22 cellular contexts compared by ENCODE assay signal in the genomic region with DNA sequence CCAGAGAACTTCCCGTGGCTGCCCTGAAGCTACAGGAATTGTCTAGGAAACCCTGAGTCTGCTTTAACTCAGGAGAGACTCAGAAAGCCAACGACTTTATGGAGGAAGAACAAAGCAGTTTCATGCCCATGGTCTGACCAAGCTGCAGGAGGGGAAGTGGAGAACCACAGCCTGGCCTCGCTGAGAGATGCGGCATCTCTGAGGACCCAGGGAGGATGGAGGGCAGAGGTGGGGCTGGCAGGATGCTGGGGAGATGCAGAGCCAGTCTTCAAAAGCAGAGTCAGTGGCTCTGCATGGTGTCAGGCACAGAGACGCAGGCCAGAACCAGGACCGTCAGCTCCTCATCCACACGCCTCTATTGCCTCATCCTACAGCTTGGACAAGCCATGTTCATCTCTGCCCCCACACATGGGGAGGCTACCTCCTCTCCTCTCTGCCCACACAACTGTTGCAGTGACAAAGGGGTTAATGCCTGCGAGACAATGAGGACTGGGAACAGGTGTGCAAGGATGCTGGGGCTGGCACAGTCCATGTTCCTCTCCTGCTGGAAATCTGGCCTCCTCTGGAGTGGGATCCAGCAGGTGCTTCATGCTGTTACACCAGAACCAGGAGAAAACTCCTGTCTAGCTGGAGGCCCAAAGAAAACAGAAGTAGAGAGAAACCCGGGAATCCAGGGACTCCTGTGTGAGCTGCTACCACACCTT.
"Had no signal": no experiment of that assay in that cellular context is flagged by ENCODE, and none has a peak within 500 bp of the region (broad histone marks: within the 10 kb centered on the region; RNA-seq: fewer than 3 reads in every experiment).

No MANE protein-coding gene starts in this region.

- FAIRE-seq: bronchial epithelial cell had no signal

- H3K36me3 Mint-ChIP-seq: WTC11 had no signal

- H3K4me3 ChIP-seq: adrenal gland, gastrocnemius medialis, heart left ventricle, left ventricle myocardium inferior, tibial artery had no signal

- H3K4me1 Mint-ChIP-seq: WTC11 had no signal

- H3K27ac ChIP-seq: adrenal gland, gastrocnemius medialis, heart left ventricle, left ventricle myocardium inferior, tibial artery had no signal

- H3K36me3 ChIP-seq: adrenal gland, gastrocnemius medialis, heart left ventricle, left ventricle myocardium inferior, tibial artery had no signal

- H3K9me3 Mint-ChIP-seq: activated naive CD4-positive, alpha-beta T cell treated with anti-CD3 and anti-CD28 coated beads for 36 hours; dendritic cell treated with granulocyte-macrophage colony-stimulating factor and Interleukin-4, amounts not matched to agents 40 ng/mL and 50 ng/mL, for 4 days; nephron; WTC11 had no signal

- H3K4me3 Mint-ChIP-seq: activated naive CD4-positive, alpha-beta T cell treated with anti-CD3 and anti-CD28 coated beads for 36 hours; dendritic cell treated with granulocyte-macrophage colony-stimulating factor and Interleukin-4, amounts not matched to agents 40 ng/mL and 50 ng/mL, for 4 days; nephron; WTC11 had no signal

- H3K9me3 ChIP-seq: adrenal gland, gastrocnemius medialis, heart left ventricle, left ventricle myocardium inferior, tibial artery had no signal

- H3K4me1 ChIP-seq: adrenal gland, gastrocnemius medialis, heart left ventricle, left ventricle myocardium inferior, tibial artery had no signal

- DNase-seq: activated CD4-positive, alpha-beta T cell treated with anti-CD3 and anti-CD28 coated beads for 4 hours; activated naive CD4-positive, alpha-beta T cell treated with anti-CD3 and anti-CD28 coated beads for 36 hours; adrenal gland; cerebellar nuclear complex; effector CD8-positive, alpha-beta T cell; gastrocnemius medialis; heart left ventricle; kidney glomerular epithelial cell; left ventricle myocardium inferior; mammary epithelial cell; midbrain; occipital lobe; retina; stimulated activated naive CD4-positive, alpha-beta T cell; substantia nigra; SW 1271; tibial artery had no signal

- ATAC-seq: esophagus mucosa, gastrocnemius medialis, heart left ventricle, WTC11 had no signal

- H3K27me3 ChIP-seq: gastrocnemius medialis, heart left ventricle had no signal

- H3K27ac Mint-ChIP-seq: activated naive CD4-positive, alpha-beta T cell treated with anti-CD3 and anti-CD28 coated beads for 36 hours; dendritic cell treated with granulocyte-macrophage colony-stimulating factor and Interleukin-4, amounts not matched to agents 40 ng/mL and 50 ng/mL, for 4 days; nephron; WTC11 had no signal
